Comparison of ENCODE assay signal across 8 cellular contexts in the genomic region with DNA sequence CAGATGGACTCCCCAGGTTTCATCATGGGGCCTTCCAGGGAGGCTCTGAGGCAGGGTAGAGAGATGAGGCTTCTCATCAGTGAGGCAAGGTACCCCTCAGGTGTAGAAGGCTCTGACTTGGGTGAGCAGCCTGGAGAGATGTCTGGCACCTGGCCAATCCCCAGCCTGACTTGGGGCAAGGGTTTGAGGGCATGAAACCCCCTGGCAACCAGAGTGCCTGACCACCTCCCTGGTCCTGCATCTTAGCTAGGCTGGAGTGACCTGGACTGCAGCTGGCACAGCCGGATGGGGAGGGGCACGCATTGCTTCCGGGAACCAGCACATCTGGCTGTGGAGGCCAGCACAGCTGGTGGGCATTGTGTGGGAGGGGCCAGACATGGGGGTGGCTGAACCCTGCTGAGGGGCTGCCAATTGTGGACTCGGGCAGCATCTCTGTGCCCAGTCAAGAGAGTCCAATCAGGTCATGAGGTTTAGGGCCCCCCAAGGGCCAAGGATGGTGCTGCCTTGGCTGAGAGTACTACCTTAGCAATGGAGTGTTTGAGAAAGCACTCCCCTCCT. TPM values are rescaled to one million over a fixed set of nuclear protein-coding genes. Genes with fewer than 3 reads are reported as not detected.
DNase-seq lines count a peak whose midpoint lies in the region; ATAC-seq, FAIRE-seq and TF ChIP-seq lines count a peak whose summit lies in the region.

No MANE protein-coding gene starts in this region.

- peak; percentile 10 for DNase-seq in NCI-H748 (lab: John Stamatoyannopoulos, UW; ENCODE audit: unreplicated experiment)
- DNase-seq in NCI-H748 treated with DMSO at 0.1 percent for 48 hours (lab: John Stamatoyannopoulos, UW) = no peak
- DNase-seq in K562 (ENCODE audit: extremely low read depth in 1 of 4, low spot score in 3 of 4) = no peak
- no peak for DNase-seq in keratinocyte (ENCODE audit: low read depth, low spot score)
- DNase-seq in suprapubic skin (ENCODE audit: low spot score in 2 of 2) = peak in 1 of 2 donors; percentile 78
- DNase-seq in GM19238 (ENCODE audit: insufficient read length, low spot score) = no peak
- DNase-seq in NCI-H1694 (lab: John Stamatoyannopoulos, UW) = no peak
- DNase-seq in T-helper 2 cell treated with Interferon-gamma antibody and Interleukin-4, amounts not matched to agents 5 μg/mL and 100 μg/mL, for 36 hours (ENCODE audit: low spot score) = no peak

- no peak overlapping the region for H3K27ac Mint-ChIP-seq in T-helper 2 cell treated with Interferon-gamma antibody and Interleukin-4, amounts not matched to agents 5 μg/mL and 100 μg/mL, for 36 hours

- H3K4me1 Mint-ChIP-seq in T-helper 2 cell treated with Interferon-gamma antibody and Interleukin-4, amounts not matched to agents 5 μg/mL and 100 μg/mL, for 36 hours (ENCODE audit: low read depth) = peaks cover 10% of the 10 kb centered on the region

- intact Hi-C loops in K562 (cut with micrococcal nuclease) = no loop called here

- H3K27ac ChIP-seq in K562 (ENCODE audit: extremely low read depth, low read depth, low read length) (no peak overlapping the region), keratinocyte (ENCODE audit: control insufficient read depth, insufficient read depth, low read length) (no peak overlapping the region), suprapubic skin (peak overlapping the region; percentile 94)

- peak overlapping the region; percentile 65 to 94; a peak in 3 of 4 replicates for H3K9ac ChIP-seq in K562 (ENCODE audit: insufficient read depth in 1 of 2, low read depth in 2 of 2, low read length in 2 of 2)
- peak overlapping the region; percentile 79 for H3K9ac ChIP-seq in keratinocyte (ENCODE audit: control insufficient read depth, extremely low read depth, insufficient read depth, low read length)

- no peak for TF ChIP-seq RAD21 in K562 (CRISPR knock-in tag; conservative IDR thresholded peaks at IDR 0.05 in 1 of 2, IDR thresholded peaks at IDR 0.05 in 1 of 2)

- no peak for ATAC-seq in K562

- no peaks in the 10 kb centered on the region for H3K36me3 Mint-ChIP-seq in T-helper 2 cell treated with Interferon-gamma antibody and Interleukin-4, amounts not matched to agents 5 μg/mL and 100 μg/mL, for 36 hours (ENCODE audit: low read depth)

- H3K4me2 ChIP-seq in K562 (ENCODE audit: insufficient read depth, low read length) = peak overlapping the region; percentile 78; the same call in 1 of the 2 replicates
- peak overlapping the region; percentile 77 for H3K4me2 ChIP-seq in keratinocyte (ENCODE audit: control insufficient read depth, extremely low read depth, insufficient read depth, low read depth, low read length)

- no TSS peak for BruUV-seq in K562 (replicated peaks; lab: Mats Ljungman, UMichigan)

- TF ChIP-seq POLR2A in K562 (conservative IDR thresholded peaks at IDR 0.05) (no peak), suprapubic skin (IDR thresholded peaks at IDR 0.05) (no peak)

- H3K9me3 Mint-ChIP-seq in T-helper 2 cell treated with Interferon-gamma antibody and Interleukin-4, amounts not matched to agents 5 μg/mL and 100 μg/mL, for 36 hours = no peaks in the 10 kb centered on the region

- 78% methylated on average over 4 of the region's 4 CpGs for WGBS in K562 (ENCODE audit: insufficient coverage, low coverage, missing lambda C conversion rate)
- no CpG with 5 or more reads among the region's 4 CpGs for WGBS in suprapubic skin

- H3K4me3 Mint-ChIP-seq in T-helper 2 cell treated with Interferon-gamma antibody and Interleukin-4, amounts not matched to agents 5 μg/mL and 100 μg/mL, for 36 hours = no peak overlapping the region

- dilution Hi-C loops in keratinocyte (cut with MboI; ENCODE audit: extremely low pct_ligation_motif_present, low sequenced_read_pairs) = no loop called here

- peaks cover 22% of the 10 kb centered on the region for H3K27me3 Mint-ChIP-seq in T-helper 2 cell treated with Interferon-gamma antibody and Interleukin-4, amounts not matched to agents 5 μg/mL and 100 μg/mL, for 36 hours (ENCODE audit: low read depth)

- POLR2A ChIA-PET in K562 (lab: Yijun Ruan, JAX) = interaction anchor here (0.7 to 1.6 kb wide), 4 partner anchors 18 to 125 kb away, joined by 3 read pairs; no protein-coding TSS in a partner anchor

- no peaks in the 10 kb centered on the region for H3K27me3 ChIP-seq in K562 (ENCODE audit: control insufficient read depth in 2 of 2, insufficient read depth in 2 of 2, low read length in 2 of 2)
- H3K27me3 ChIP-seq in keratinocyte (ENCODE audit: control insufficient read depth, extremely low read depth, insufficient read depth, low read length) = no peaks in the 10 kb centered on the region
- H3K27me3 ChIP-seq in suprapubic skin = no peaks in the 10 kb centered on the region

- no peak for TF ChIP-seq EP300 in K562 (IDR thresholded peaks at IDR 0.05; ENCODE audit: low read length)
- TF ChIP-seq EP300 in suprapubic skin (IDR thresholded peaks at IDR 0.05) = no peak

- peak overlapping the region; percentile 75 for H2AFZ ChIP-seq in K562 (ENCODE audit: low read depth, low read length)
- H2AFZ ChIP-seq in keratinocyte (ENCODE audit: control insufficient read depth, low read length) = no peak overlapping the region

- H3K9me3 ChIP-seq in K562 (replicated peaks; ENCODE audit: control insufficient read depth, insufficient read depth, low read depth, low read length) (no peaks in the 10 kb centered on the region), keratinocyte (ENCODE audit: control insufficient read depth, low read depth, low read length) (no peaks in the 10 kb centered on the region), suprapubic skin (no peaks in the 10 kb centered on the region)

- in situ Hi-C loops in K562 (cut with MboI) = no loop called here

- CTCF ChIA-PET in K562 (lab: Yijun Ruan, JAX; ENCODE audit: low intra/inter-chr PET ratio) = no interaction called here

- H4K20me1 ChIP-seq in K562 (replicated peaks; ENCODE audit: control insufficient read depth, insufficient read depth, low read length) = no peaks in the 10 kb centered on the region; the same call in 1 of the 2 replicates
- H4K20me1 ChIP-seq in keratinocyte (ENCODE audit: control insufficient read depth, extremely low read depth, insufficient read depth, low read length) = peaks cover 3% of the 10 kb centered on the region

- H3K36me3 ChIP-seq in K562 (ENCODE audit: control insufficient read depth, insufficient read depth, low read length) (peaks cover 5% of the 10 kb centered on the region; the same call in 1 of the 3 replicates), keratinocyte (ENCODE audit: control insufficient read depth in 2 of 2, extremely low read depth in 1 of 2, insufficient read depth in 2 of 2, low read length in 2 of 2) (peaks cover 8 to 11% of the 10 kb centered on the region in 2 experiments), suprapubic skin (peaks cover 7% of the 10 kb centered on the region)

- TF ChIP-seq CTCF in K562 (IDR thresholded peaks at IDR 0.05 in 2 of 3, conservative IDR thresholded peaks at IDR 0.05 in 1 of 3; ENCODE audit: insufficient read depth in 2 of 3, low read depth in 1 of 3, low read length in 3 of 3) (no peak), keratinocyte (optimal IDR thresholded peaks at IDR 0.05 in 1 of 3, IDR thresholded peaks at IDR 0.05 in 1 of 3, conservative IDR thresholded peaks at IDR 0.05 in 1 of 3; ENCODE audit: extremely low read depth in 1 of 3, insufficient read depth in 2 of 3, low read length in 3 of 3) (no peak), suprapubic skin (IDR thresholded peaks at IDR 0.05) (no peak)

- peaks cover 4% of the 10 kb centered on the region for H3K9me1 ChIP-seq in K562 (ENCODE audit: control insufficient read depth, insufficient read depth, low read length)
- peaks cover 7% of the 10 kb centered on the region for H3K9me1 ChIP-seq in keratinocyte (ENCODE audit: control insufficient read depth, extremely low read depth, insufficient read depth, low read length)

- H3K79me2 ChIP-seq in K562 (ENCODE audit: control insufficient read depth, insufficient read depth, low read length) = no peaks in the 10 kb centered on the region
- peaks cover 14% of the 10 kb centered on the region for H3K79me2 ChIP-seq in keratinocyte (ENCODE audit: control insufficient read depth, insufficient read depth, low read length)

- peak overlapping the region; percentile 53 for H3K4me3 ChIP-seq in K562
- peak overlapping the region; percentile 60 to 73 (median 60) for H3K4me3 ChIP-seq in keratinocyte (ENCODE audit: control insufficient read depth in 2 of 3, extremely low read depth in 1 of 3, insufficient read depth in 2 of 3, low read depth in 1 of 3, low read length in 3 of 3)
- H3K4me3 ChIP-seq in suprapubic skin = peak overlapping the region; percentile 82

- FAIRE-seq in K562 (lab: Jason Lieb, UNC) = no peak
- no peak for FAIRE-seq in keratinocyte (lab: Jason Lieb, UNC)

- H3K4me1 ChIP-seq in K562 (replicated peaks in 1 of 2; ENCODE audit: control insufficient read depth in 2 of 2, insufficient read depth in 2 of 2, low read length in 2 of 2) = peaks cover 16 to 58% of the 10 kb centered on the region in 2 experiments
- H3K4me1 ChIP-seq in keratinocyte (ENCODE audit: control insufficient read depth, extremely low read depth, insufficient read depth, low read length) = peaks cover 43% of the 10 kb centered on the region
- H3K4me1 ChIP-seq in suprapubic skin = peaks cover 55% of the 10 kb centered on the region

RNA-seq across cellular contexts. Expression of gene ZBTB47, which starts 1.9 kb away (rescaled TPM):
- total RNA-seq in K562 (2011; cell fraction: chromatin; rRNA removed; ENCODE audit: low replicate concordance) = 2.9 and 11.3 TPM in 2 replicates
- total RNA-seq in K562 (2011; cell fraction: nucleolus; rRNA removed) = 7.5 and 7.8 TPM in 2 replicates
- total RNA-seq in K562 (2011; cell fraction: nucleoplasm; rRNA removed) = 5.3 and 5.7 TPM in 2 replicates
- 3.4 and 5.0 TPM in 2 replicates for total RNA-seq in K562 (2014; rRNA removed)
- total RNA-seq in K562 (2014; rRNA removed; fragmentation: Illumina TruSeq; extraction: Trizol) = 0.45 and 0.58 TPM in 2 replicates
- total RNA-seq in K562 (2015; rRNA removed; fragmentation: Illumina TruSeq; extraction: Trizol) = 1.8 and 1.9 TPM in 2 replicates
- 2.9 and 4.6 TPM in 2 replicates for total RNA-seq in K562 (2021)
- 1.7 and 2.2 TPM in 2 replicates for polyA plus RNA-seq in K562 (2011; rRNA removed)
- 1.8 and 3.3 TPM in 2 replicates for polyA plus RNA-seq in K562 (2011; cell fraction: cytosol; rRNA removed)
- 4.4 and 8.8 TPM in 2 replicates for polyA plus RNA-seq in K562 (2011; cell fraction: nucleus; rRNA removed)
- 1.8 and 2.8 TPM in 2 replicates for polyA plus RNA-seq in K562 (2012)
- 1.6 and 2.3 TPM in 2 replicates for polyA plus RNA-seq in K562 (2014; fragmentation: Illumina TruSeq; extraction: Trizol)
- under 1 TPM in 1 of 2 experiments, not detected in 1; 0.11 TPM for polyA plus RNA-seq in K562 (2014; fragmentation: Nextera tagmentation; extraction: Ambion mirVana)
- polyA plus RNA-seq in K562 (2014; rRNA removed) = 2.7 and 2.9 TPM in 2 replicates
- 1.8 and 2.8 TPM in 2 replicates for polyA minus RNA-seq in K562 (2011; rRNA and poly(A)+ RNA removed)
- polyA minus RNA-seq in K562 (2011; cell fraction: cytosol; rRNA and poly(A)+ RNA removed) = 2.0 and 2.1 TPM in 2 replicates
- 5.9 and 7.1 TPM in 2 replicates for polyA minus RNA-seq in K562 (2011; cell fraction: nucleus; rRNA and poly(A)+ RNA removed)
- polyA plus RNA-seq in keratinocyte = 5.1 to 10.6 TPM (median 8.0 TPM) in 3 replicates
- 1.1 TPM for polyA plus RNA-seq in keratinocyte (2011; ENCODE audit: low read depth)
- 6.1 and 10.8 TPM in 2 replicates for polyA plus RNA-seq in keratinocyte (2011; cell fraction: cytosol; rRNA removed)
- 15.9 and 20.9 TPM in 2 replicates for polyA plus RNA-seq in keratinocyte (2011; cell fraction: nucleus; rRNA removed)
- 4.6 and 8.5 TPM in 2 replicates for polyA plus RNA-seq in keratinocyte (2012; ENCODE audit: low replicate concordance)
- 9.9 to 20.0 TPM (median 18.4 TPM) in 3 replicates for polyA minus RNA-seq in keratinocyte
- 15.2 TPM for polyA minus RNA-seq in keratinocyte (2011; cell fraction: cytosol; rRNA and poly(A)+ RNA removed)
- 13.5 and 13.7 TPM in 2 replicates for polyA minus RNA-seq in keratinocyte (2011; cell fraction: nucleus; rRNA and poly(A)+ RNA removed)
- total RNA-seq in suprapubic skin = 10 to 100 TPM; 17.9 to 36.1 (median 20.7) TPM

RNA-seq across cellular contexts. Expression of gene KLHL40, which starts 29.9 kb away (rescaled TPM):
- not detected in 2 replicates for total RNA-seq in K562 (2011; cell fraction: chromatin; rRNA removed; ENCODE audit: low replicate concordance)
- not detected in 2 replicates for total RNA-seq in K562 (2011; cell fraction: nucleolus; rRNA removed)
- not detected in 2 replicates for total RNA-seq in K562 (2011; cell fraction: nucleoplasm; rRNA removed)
- total RNA-seq in K562 (2014; rRNA removed) (not detected in 2 replicates), K562 (2014; rRNA removed; fragmentation: Illumina TruSeq; extraction: Trizol) (not detected in 2 replicates), K562 (2015; rRNA removed; fragmentation: Illumina TruSeq; extraction: Trizol) (not detected in 2 replicates), K562 (2021) (not detected in 2 replicates), suprapubic skin (not detected)
- polyA plus RNA-seq in K562 (2011; rRNA removed) (not detected in 2 replicates), K562 (2014; fragmentation: Illumina TruSeq; extraction: Trizol) (not detected in 2 replicates), K562 (2014; fragmentation: Nextera tagmentation; extraction: Ambion mirVana) (not detected), K562 (2014; rRNA removed) (not detected in 2 replicates), keratinocyte (not detected in 3 replicates)
- polyA plus RNA-seq in K562 (2011; cell fraction: cytosol; rRNA removed) = not detected in 2 replicates
- polyA plus RNA-seq in K562 (2011; cell fraction: nucleus; rRNA removed) = not detected in 2 replicates
- not detected in 2 replicates for polyA plus RNA-seq in K562 (2012)
- polyA minus RNA-seq in K562 (2011; rRNA and poly(A)+ RNA removed) = not detected in 2 replicates
- not detected in 2 replicates for polyA minus RNA-seq in K562 (2011; cell fraction: cytosol; rRNA and poly(A)+ RNA removed)
- not detected in 2 replicates for polyA minus RNA-seq in K562 (2011; cell fraction: nucleus; rRNA and poly(A)+ RNA removed)
- not detected for polyA plus RNA-seq in keratinocyte (2011; ENCODE audit: low read depth)
- not detected in 2 replicates for polyA plus RNA-seq in keratinocyte (2011; cell fraction: cytosol; rRNA removed)
- not detected in 2 replicates for polyA plus RNA-seq in keratinocyte (2011; cell fraction: nucleus; rRNA removed)
- polyA plus RNA-seq in keratinocyte (2012; ENCODE audit: low replicate concordance) = not detected in 2 replicates
- polyA minus RNA-seq in keratinocyte = not detected in 3 replicates
- not detected for polyA minus RNA-seq in keratinocyte (2011; cell fraction: cytosol; rRNA and poly(A)+ RNA removed)
- not detected in 2 replicates for polyA minus RNA-seq in keratinocyte (2011; cell fraction: nucleus; rRNA and poly(A)+ RNA removed)

RNA-seq across cellular contexts. Expression of gene HHATL, which starts 47.2 kb away (rescaled TPM):
- not detected in 2 replicates for total RNA-seq in K562 (2011; cell fraction: chromatin; rRNA removed; ENCODE audit: low replicate concordance)
- not detected in 2 replicates for total RNA-seq in K562 (2011; cell fraction: nucleolus; rRNA removed)
- not detected in 2 replicates for total RNA-seq in K562 (2011; cell fraction: nucleoplasm; rRNA removed)
- not detected in 2 replicates for total RNA-seq in K562 (2014; rRNA removed)
- not detected in 2 replicates for total RNA-seq in K562 (2014; rRNA removed; fragmentation: Illumina TruSeq; extraction: Trizol)
- not detected in 2 replicates for total RNA-seq in K562 (2015; rRNA removed; fragmentation: Illumina TruSeq; extraction: Trizol)
- not detected in 2 replicates for total RNA-seq in K562 (2021)
- polyA plus RNA-seq in K562 (2011; rRNA removed) = not detected in 2 replicates
- not detected in 2 replicates for polyA plus RNA-seq in K562 (2011; cell fraction: cytosol; rRNA removed)
- polyA plus RNA-seq in K562 (2011; cell fraction: nucleus; rRNA removed) = not detected in 2 replicates
- not detected in 2 replicates for polyA plus RNA-seq in K562 (2012)
- polyA plus RNA-seq in K562 (2014; fragmentation: Illumina TruSeq; extraction: Trizol) = not detected in 2 replicates
- not detected for polyA plus RNA-seq in K562 (2014; fragmentation: Nextera tagmentation; extraction: Ambion mirVana)
- polyA plus RNA-seq in K562 (2014; rRNA removed) = not detected in 2 replicates
- polyA minus RNA-seq in K562 (2011; rRNA and poly(A)+ RNA removed) = not detected in 2 replicates
- not detected in 2 replicates for polyA minus RNA-seq in K562 (2011; cell fraction: cytosol; rRNA and poly(A)+ RNA removed)
- polyA minus RNA-seq in K562 (2011; cell fraction: nucleus; rRNA and poly(A)+ RNA removed) = not detected in 2 replicates
- not detected in 3 replicates for polyA plus RNA-seq in keratinocyte
- not detected for polyA plus RNA-seq in keratinocyte (2011; ENCODE audit: low read depth)
- 0.17 TPM in 1 of 2 replicates, not detected in the other for polyA plus RNA-seq in keratinocyte (2011; cell fraction: cytosol; rRNA removed)
- not detected in 2 replicates for polyA plus RNA-seq in keratinocyte (2011; cell fraction: nucleus; rRNA removed)
- not detected in 2 replicates for polyA plus RNA-seq in keratinocyte (2012; ENCODE audit: low replicate concordance)
- polyA minus RNA-seq in keratinocyte = not detected in 3 replicates
- polyA minus RNA-seq in keratinocyte (2011; cell fraction: cytosol; rRNA and poly(A)+ RNA removed) = not detected
- polyA minus RNA-seq in keratinocyte (2011; cell fraction: nucleus; rRNA and poly(A)+ RNA removed) = not detected in 2 replicates
- total RNA-seq in suprapubic skin = 1 to 10 TPM in 1 of 4 donors, not detected in 3; 2.3 TPM

RNA-seq across cellular contexts. Expression of gene NKTR, which starts 54.9 kb away (rescaled TPM):
- 253 and 1,006 TPM in 2 replicates for total RNA-seq in K562 (2011; cell fraction: chromatin; rRNA removed; ENCODE audit: low replicate concordance)
- 104 and 168 TPM in 2 replicates for total RNA-seq in K562 (2011; cell fraction: nucleolus; rRNA removed)
- total RNA-seq in K562 (2011; cell fraction: nucleoplasm; rRNA removed) = 377 and 604 TPM in 2 replicates
- 48.0 and 51.5 TPM in 2 replicates for total RNA-seq in K562 (2014; rRNA removed)
- 117 and 120 TPM in 2 replicates for total RNA-seq in K562 (2014; rRNA removed; fragmentation: Illumina TruSeq; extraction: Trizol)
- total RNA-seq in K562 (2015; rRNA removed; fragmentation: Illumina TruSeq; extraction: Trizol) = 94.1 and 104 TPM in 2 replicates
- 67.4 and 70.3 TPM in 2 replicates for total RNA-seq in K562 (2021)
- 123 and 130 TPM in 2 replicates for polyA plus RNA-seq in K562 (2011; rRNA removed)
- polyA plus RNA-seq in K562 (2011; cell fraction: cytosol; rRNA removed) = 9.2 and 26.9 TPM in 2 replicates
- polyA plus RNA-seq in K562 (2011; cell fraction: nucleus; rRNA removed) = 284 and 370 TPM in 2 replicates
- polyA plus RNA-seq in K562 (2012) = 39.4 and 56.1 TPM in 2 replicates
- 76.5 and 95.7 TPM in 2 replicates for polyA plus RNA-seq in K562 (2014; fragmentation: Illumina TruSeq; extraction: Trizol)
- polyA plus RNA-seq in K562 (2014; fragmentation: Nextera tagmentation; extraction: Ambion mirVana) = 10 to 100 TPM; 19.7 to 30.2 TPM
- 84.5 and 92.6 TPM in 2 replicates for polyA plus RNA-seq in K562 (2014; rRNA removed)
- polyA minus RNA-seq in K562 (2011; rRNA and poly(A)+ RNA removed) = 140 and 209 TPM in 2 replicates
- 19.9 and 20.4 TPM in 2 replicates for polyA minus RNA-seq in K562 (2011; cell fraction: cytosol; rRNA and poly(A)+ RNA removed)
- 246 and 455 TPM in 2 replicates for polyA minus RNA-seq in K562 (2011; cell fraction: nucleus; rRNA and poly(A)+ RNA removed)
- polyA plus RNA-seq in keratinocyte = 15.2 to 38.6 TPM (median 25.3 TPM) in 3 replicates
- polyA plus RNA-seq in keratinocyte (2011; ENCODE audit: low read depth) = 129 TPM
- 4.2 and 7.9 TPM in 2 replicates for polyA plus RNA-seq in keratinocyte (2011; cell fraction: cytosol; rRNA removed)
- 83.0 and 110 TPM in 2 replicates for polyA plus RNA-seq in keratinocyte (2011; cell fraction: nucleus; rRNA removed)
- 11.3 and 17.9 TPM in 2 replicates for polyA plus RNA-seq in keratinocyte (2012; ENCODE audit: low replicate concordance)
- 4.1 to 41.1 TPM (median 10.5 TPM) in 3 replicates for polyA minus RNA-seq in keratinocyte
- polyA minus RNA-seq in keratinocyte (2011; cell fraction: cytosol; rRNA and poly(A)+ RNA removed) = 6.3 TPM
- polyA minus RNA-seq in keratinocyte (2011; cell fraction: nucleus; rRNA and poly(A)+ RNA removed) = 50.2 and 87.6 TPM in 2 replicates
- total RNA-seq in suprapubic skin = 100 to 1,000 TPM in 1 of 4 donors, 10 to 100 TPM in 3; 47.7 to 328 (median 66.8) TPM
